ENCODE assay signal across 9 cellular contexts in the genomic region with DNA sequence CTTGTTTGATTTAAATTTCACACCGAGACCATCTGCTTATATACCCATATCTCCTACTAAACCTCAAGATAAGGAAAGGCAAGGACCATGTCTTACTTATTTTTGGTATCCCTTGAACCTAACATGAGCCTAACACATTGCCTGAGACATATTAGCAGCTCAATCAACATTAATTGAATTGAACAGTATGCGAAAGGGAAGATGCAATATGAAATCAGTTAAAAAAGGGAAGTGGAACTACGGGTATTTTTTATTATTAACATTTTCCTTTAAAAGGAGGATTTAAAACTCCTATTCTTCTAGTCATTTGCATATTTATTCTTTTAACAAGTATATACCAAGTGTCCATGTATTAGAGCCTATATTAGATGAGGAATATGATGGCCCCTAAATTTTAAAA.
DNase-seq lines count a peak whose midpoint lies in the region; ATAC-seq and TF ChIP-seq lines count a peak whose summit lies in the region.
"Had no signal": no experiment of that assay in that cellular context is flagged by ENCODE, and none has a peak within 500 bp of the region (broad histone marks: within the 10 kb centered on the region; RNA-seq: fewer than 3 reads in every experiment).

No MANE protein-coding gene starts in this region.

- H3K18ac ChIP-seq in H9 (ENCODE audit: insufficient read length, low read depth, low read length): no peak overlapping the region

- no peaks in the 10 kb centered on the region for H3K79me2 ChIP-seq in H9 (ENCODE audit: insufficient read depth, low read length)

- H2BK15ac ChIP-seq in H9 (ENCODE audit: low read depth, low read length): no peak overlapping the region

- H3K14ac ChIP-seq in H9 (ENCODE audit: insufficient read depth, low read length): no peak overlapping the region

- H4K5ac ChIP-seq in H9 (ENCODE audit: insufficient read length, low read depth, low read length): no peak overlapping the region

- no peak overlapping the region for H2BK120ac ChIP-seq in H9 (ENCODE audit: low read depth, low read length, poor library complexity, severe bottlenecking)

- CTCF ChIA-PET in Calu3 (lab: Charles Lee): no interaction called here

- TF ChIP-seq CTCF in Calu3 (IDR thresholded peaks at IDR 0.05; ENCODE audit: unreplicated experiment) (no peak), H9 (conservative IDR thresholded peaks at IDR 0.05) (no peak)

- H3K56ac ChIP-seq in H9 (ENCODE audit: insufficient read length, low read depth, low read length): no peak overlapping the region

- DNase-seq in central memory CD8-positive, alpha-beta T cell (ENCODE audit: low spot score in 2 of 2): no peak
- no peak for DNase-seq in central memory CD4-positive, alpha-beta T cell
- DNase-seq in left ventricle myocardium superior (no peak), Calu3 (no peak), H9 (no peak)

- H3K4me1 ChIP-seq in H9 (ENCODE audit: insufficient read depth, low read length): no peaks in the 10 kb centered on the region; the same call in 1 of the 2 replicates

- no peak overlapping the region for H2BK5ac ChIP-seq in H9 (ENCODE audit: insufficient read length, low read length)

- peaks cover 43% of the 10 kb centered on the region for H3K4me1 Mint-ChIP-seq in central memory CD8-positive, alpha-beta T cell
- H3K4me1 Mint-ChIP-seq in Calu3 (ENCODE audit: low read depth, unreplicated experiment) (peaks cover 8% of the 10 kb centered on the region), H9 (peaks cover 13 to 14% of the 10 kb centered on the region in 2 experiments)

- H3T11ph ChIP-seq in H9 (ENCODE audit: low read length): no peak overlapping the region

- no peak overlapping the region for H3K4ac ChIP-seq in H9 (ENCODE audit: low read depth, low read length)

- no peaks in the 10 kb centered on the region for H3K79me1 ChIP-seq in H9 (ENCODE audit: insufficient read depth, low read depth, low read length, poor library complexity, severe bottlenecking)

- intact Hi-C loops in left ventricle myocardium superior (cut with micrococcal nuclease): no loop called here
- intact Hi-C loops in Calu3 (cut with micrococcal nuclease; ENCODE audit: unreplicated experiment): no loop called here

- no peak overlapping the region for H3K9ac ChIP-seq in H9 (ENCODE audit: extremely low read depth, insufficient read length, low read length)

- H3K9me3 ChIP-seq in H9 (ENCODE audit: control insufficient read depth, low read depth, low read length): no peaks in the 10 kb centered on the region
- H3K9me3 ChIP-seq: SJSA1 had no signal

- WGBS in H9 (ENCODE audit: extremely low coverage, insufficient read length, low lambda C conversion rate): no CpG with 5 or more reads among the region's 3 CpGs

- no peak overlapping the region for H3K23ac ChIP-seq in H9 (ENCODE audit: insufficient read length, low read depth, low read length)

- ATAC-seq in GM18907 (IDR thresholded peaks at IDR 0.05; ENCODE audit: unreplicated experiment) (peak; percentile 41), GM21737 (IDR thresholded peaks at IDR 0.05; ENCODE audit: unreplicated experiment) (peak; percentile 23), HG03439 (IDR thresholded peaks at IDR 0.05; ENCODE audit: unreplicated experiment) (peak; percentile 32), left ventricle myocardium superior (no peak)
- no peak for ATAC-seq in central memory CD8-positive, alpha-beta T cell (replicated peaks; ENCODE audit: extremely low read depth, poor library complexity, severe bottlenecking)

- H2AFZ ChIP-seq in H9 (ENCODE audit: low read length): no peak overlapping the region

- BruUV-seq in Calu3 (replicated peaks; lab: Mats Ljungman, UMichigan): no TSS peak

- no peaks in the 10 kb centered on the region for H3K23me2 ChIP-seq in H9 (ENCODE audit: insufficient read length, low read depth, low read length, poor library complexity, severe bottlenecking)

- no peak overlapping the region for H2BK20ac ChIP-seq in H9 (ENCODE audit: low read depth, low read length, poor library complexity, severe bottlenecking)

- H3K36me3 Mint-ChIP-seq in central memory CD8-positive, alpha-beta T cell (ENCODE audit: insufficient read depth): peaks cover 11% of the 10 kb centered on the region
- no peaks in the 10 kb centered on the region for H3K36me3 Mint-ChIP-seq in Calu3 (ENCODE audit: insufficient read depth, unreplicated experiment)
- no peaks in the 10 kb centered on the region for H3K36me3 Mint-ChIP-seq in H9 (ENCODE audit: insufficient read depth in 1 of 3, low read depth in 3 of 3)

- H3K4me2 ChIP-seq in H9 (ENCODE audit: insufficient read depth, insufficient read length, low read length): no peak overlapping the region

- H4K91ac ChIP-seq in H9 (ENCODE audit: insufficient read length, low read depth, low read length): no peak overlapping the region

- H4K20me1 ChIP-seq in H9 (ENCODE audit: control insufficient read depth, insufficient read depth, insufficient read length): no peaks in the 10 kb centered on the region

- no peak overlapping the region for H2BK12ac ChIP-seq in H9 (ENCODE audit: insufficient read length, low read depth, low read length)

- peak overlapping the region; percentile 63 for H3K4me3 Mint-ChIP-seq in central memory CD8-positive, alpha-beta T cell
- H3K4me3 Mint-ChIP-seq in Calu3 (ENCODE audit: low read depth, unreplicated experiment) (no peak overlapping the region), H9 (no peak overlapping the region)

- no peak overlapping the region for H3K27ac ChIP-seq in H9 (ENCODE audit: insufficient read length, low read depth, low read length)

- H3K9me3 Mint-ChIP-seq in central memory CD8-positive, alpha-beta T cell: no peaks in the 10 kb centered on the region
- H3K9me3 Mint-ChIP-seq in Calu3 (ENCODE audit: low read depth, unreplicated experiment) (no peaks in the 10 kb centered on the region), H9 (no peaks in the 10 kb centered on the region)

- no peaks in the 10 kb centered on the region for H3K27me3 ChIP-seq in H9 (ENCODE audit: insufficient read depth, low read length)
- H3K27me3 ChIP-seq: SJSA1 had no signal

- no peaks in the 10 kb centered on the region for H3K27me3 Mint-ChIP-seq in central memory CD8-positive, alpha-beta T cell
- no peaks in the 10 kb centered on the region for H3K27me3 Mint-ChIP-seq in Calu3 (ENCODE audit: unreplicated experiment)
- H3K27me3 Mint-ChIP-seq in H9 (ENCODE audit: low read depth): no peaks in the 10 kb centered on the region

- H3K27ac Mint-ChIP-seq in central memory CD8-positive, alpha-beta T cell (ENCODE audit: low read depth): no peak overlapping the region
- H3K27ac Mint-ChIP-seq in Calu3 (ENCODE audit: unreplicated experiment) (no peak overlapping the region), H9 (no peak overlapping the region; a peak in 1 of 7 replicates)

- no peak overlapping the region for H4K8ac ChIP-seq in H9 (replicated peaks; ENCODE audit: insufficient read length, low read depth, low read length)

- H2AK5ac ChIP-seq in H9 (ENCODE audit: insufficient read length, low read length): no peak overlapping the region

Comparison
In these comparisons a context has a peak if more than half of its experiments do, and no peak if none do; other contexts are left out.
1. ATAC-seq: peak in GM18907 (single experiment), GM21737 (single experiment) and HG03439 (single experiment); none in central memory CD8-positive, alpha-beta T cell (single experiment) and left ventricle myocardium superior (single experiment).